In genomic region chr5:163459888-163460561, GRCh38 we compare ENCODE assay signal across 8 cellular contexts. TPM values are rescaled to one million over a fixed set of nuclear protein-coding genes. Genes with fewer than 3 reads are reported as not detected.
DNase-seq lines count a peak whose midpoint lies in the region; ATAC-seq and TF ChIP-seq lines count a peak whose summit lies in the region.

TSS of gene NUDCD2 (minus strand) at chr5:163460102. CDS start at chr5:163460050, 52 bp downstream.

- H3K27me3 ChIP-seq in BE2C = no peaks in the 10 kb centered on the region

- 0 out of 2 replicates have a peak, but pooled peaks have one; percentile 2 for TF ChIP-seq CTCF in BE2C (IDR thresholded peaks at IDR 0.05; ENCODE audit: low read depth, low read length)
- TF ChIP-seq CTCF in choroid plexus epithelial cell (conservative IDR thresholded peaks at IDR 0.05; ENCODE audit: low read depth, low read length) = peak; percentile 43

- H3K9me3 ChIP-seq in BE2C = no peaks in the 10 kb centered on the region

- H3K4me1 ChIP-seq in BE2C = no peaks in the 10 kb centered on the region

- peak; percentile 96 for DNase-seq in BE2C
- peak; percentile 89 for DNase-seq in NCI-H510A treated with DMSO at 0.1 percent for 48 hours (lab: John Stamatoyannopoulos, UW)
- DNase-seq in activated CD4-positive, alpha-beta T cell treated with anti-CD3 and anti-CD28 coated beads for 36 hours = peak; percentile 95
- DNase-seq in choroid plexus epithelial cell (ENCODE audit: low read depth) = peak; percentile 99
- DNase-seq in kidney glomerular epithelial cell (lab: John Stamatoyannopoulos, UW) = peak; percentile 97
- peak; percentile 85 to 86 for DNase-seq in stimulated activated CD4-positive, alpha-beta T cell treated with anti-CD3 and anti-CD28 coated beads, Interleukin-1b, Interleukin-23, amount 100 ng/mL, for 1 hour (ENCODE audit: low read depth in 2 of 2)

- H3K4me3 Mint-ChIP-seq in activated CD4-positive, alpha-beta T cell treated with anti-CD3 and anti-CD28 coated beads for 36 hours = peak within 1 kb of the TSS; percentile 95

- CTCF ChIA-PET in activated CD4-positive, alpha-beta T cell treated with anti-CD3 and anti-CD28 coated beads for 36 hours (lab: Charles Lee) = interaction anchor here (1.3 to 5.1 kb wide), 7 partner anchors 9 to 50 kb away, joined by 3 to 30 read pairs (median 9); partner anchors contain the start of genes CCNG1 and MAT2B

- intact Hi-C loops in activated CD4-positive, alpha-beta T cell treated with anti-CD3 and anti-CD28 coated beads for 36 hours (cut with DNase I, micrococcal nuclease) = loop anchor here (1.0 kb wide), 3 partner anchors 23 to 46 kb away; partner anchors contain the start of genes CCNG1 (in 2 of the 2) and MAT2B (in 1 of the 2)

- peaks cover 37% of the 10 kb centered on the region for H3K4me1 Mint-ChIP-seq in activated CD4-positive, alpha-beta T cell treated with anti-CD3 and anti-CD28 coated beads for 36 hours

- H3K9me3 Mint-ChIP-seq in activated CD4-positive, alpha-beta T cell treated with anti-CD3 and anti-CD28 coated beads for 36 hours (ENCODE audit: low read depth) = no peaks in the 10 kb centered on the region

- no peaks in the 10 kb centered on the region for H3K27me3 Mint-ChIP-seq in activated CD4-positive, alpha-beta T cell treated with anti-CD3 and anti-CD28 coated beads for 36 hours

- TF ChIP-seq POLR2A in GM19193 (IDR thresholded peaks at IDR 0.05; ENCODE audit: extremely low read depth, insufficient read depth, insufficient read length) = peak; percentile 94

- ATAC-seq in HG03439 (IDR thresholded peaks at IDR 0.05; ENCODE audit: unreplicated experiment) = peak; percentile 81
- peak; percentile 88 for ATAC-seq in activated CD4-positive, alpha-beta T cell treated with anti-CD3 and anti-CD28 coated beads for 36 hours

- peaks cover 3% of the 10 kb centered on the region for H3K36me3 ChIP-seq in BE2C

- peak within 1 kb of the TSS; percentile 100 for H3K27ac Mint-ChIP-seq in activated CD4-positive, alpha-beta T cell treated with anti-CD3 and anti-CD28 coated beads for 36 hours

- POLR2A ChIA-PET in activated CD4-positive, alpha-beta T cell treated with anti-CD3 and anti-CD28 coated beads for 36 hours (lab: Charles Lee) = interaction anchor here (0.9 to 5.1 kb wide), 6 partner anchors 8 to 56 kb away, joined by 3 to 121 read pairs (median 30); partner anchors contain the start of genes CCNG1 and MAT2B

- H3K4me3 ChIP-seq in BE2C (ENCODE audit: low read depth, low read length) = peak within 1 kb of the TSS; percentile 85
- peak within 1 kb of the TSS; percentile 72 for H3K4me3 ChIP-seq in choroid plexus epithelial cell (ENCODE audit: low read depth, low read length)

- H3K36me3 Mint-ChIP-seq in activated CD4-positive, alpha-beta T cell treated with anti-CD3 and anti-CD28 coated beads for 36 hours (ENCODE audit: low read depth) = peaks cover 46% of the 10 kb centered on the region

RNA-seq across cellular contexts. Expression of gene NUDCD2, which starts in this region (rescaled TPM):
- polyA plus RNA-seq in BE2C (2012; ENCODE audit: insufficient read depth, insufficient read length, low read depth) = 134 TPM
- 10 to 100 TPM; 37.8 to 51.3 TPM for total RNA-seq in activated CD4-positive, alpha-beta T cell treated with anti-CD3 and anti-CD28 coated beads for 36 hours

Comparison
In these comparisons a context has a peak if more than half of its experiments do, and no peak if none do; other contexts are left out.
1. Peak in every context shown above with its lines: DNase-seq, ATAC-seq and H3K4me3 ChIP-seq.